Comparison of ENCODE assay signal across 19 cellular contexts in the genomic region with DNA sequence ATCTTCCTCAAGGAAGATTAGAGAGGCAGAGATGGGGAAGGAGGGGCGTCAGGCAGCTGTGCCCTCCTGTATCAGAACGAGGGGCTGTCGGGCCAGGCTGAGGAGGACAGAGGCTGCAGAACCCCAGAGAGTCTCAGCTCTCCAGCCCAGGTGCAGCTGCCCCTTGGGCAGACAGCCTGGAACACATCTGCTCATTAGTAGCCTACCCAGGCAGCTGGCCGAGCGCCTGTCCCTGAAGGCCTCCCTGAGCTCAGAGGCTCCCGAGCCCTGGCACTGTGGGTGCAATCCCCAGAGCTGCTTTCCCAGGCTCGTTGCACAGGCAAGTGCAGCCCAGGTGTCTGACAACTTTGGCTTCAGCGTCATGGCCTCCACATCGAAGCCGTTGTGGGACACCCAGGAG.
"Had no signal": no experiment of that assay in that cellular context is flagged by ENCODE, and none has a peak within 500 bp of the region (broad histone marks: within the 10 kb centered on the region; RNA-seq: fewer than 3 reads in every experiment).

No MANE protein-coding gene starts in this region.

- H3K36me3 Mint-ChIP-seq: type B pancreatic cell had no signal

- H3K27ac Mint-ChIP-seq: activated CD4-positive, alpha-beta memory T cell treated with anti-CD3 and anti-CD28 coated beads, Interleukin-2, amount 10 ng/mL, durations not matched to agents 7 days and 5 days; activated T-cell treated with anti-CD3 and anti-CD28 coated beads, Interleukin-2, amount 50 U/mL, for 72 hours; nephron; progenitor cell of endocrine pancreas; stimulated activated naive CD8-positive, alpha-beta T cell treated with anti-CD3 and anti-CD28 coated beads, Interleukin-15, Interleukin-2, amounts not matched to agents 100 ng/mL and 50 ng/mL, for 24 hours; T-helper 2 cell treated with Interferon-gamma antibody and Interleukin-4, amounts not matched to agents 5 μg/mL and 100 μg/mL, for 36 hours; type B pancreatic cell had no signal

- H3K27ac ChIP-seq: adrenal gland had no signal

- H3K9me3 Mint-ChIP-seq: nephron; stimulated activated naive CD8-positive, alpha-beta T cell treated with anti-CD3 and anti-CD28 coated beads, Interleukin-15, Interleukin-2, amounts not matched to agents 100 ng/mL and 50 ng/mL, for 24 hours; type B pancreatic cell had no signal

- H3K27me3 ChIP-seq: adrenal gland had no signal

- H3K9me3 ChIP-seq: adrenal gland had no signal

- H3K4me3 Mint-ChIP-seq: activated CD4-positive, alpha-beta memory T cell treated with anti-CD3 and anti-CD28 coated beads, Interleukin-2, amount 10 ng/mL, durations not matched to agents 7 days and 5 days; activated T-cell treated with anti-CD3 and anti-CD28 coated beads, Interleukin-2, amount 50 U/mL, for 72 hours; nephron; stimulated activated naive CD8-positive, alpha-beta T cell treated with anti-CD3 and anti-CD28 coated beads, Interleukin-15, Interleukin-2, amounts not matched to agents 100 ng/mL and 50 ng/mL, for 24 hours; T-helper 2 cell treated with Interferon-gamma antibody and Interleukin-4, amounts not matched to agents 5 μg/mL and 100 μg/mL, for 36 hours; type B pancreatic cell had no signal

- ATAC-seq: activated T-cell treated with anti-CD3 and anti-CD28 coated beads, Interleukin-2, amount 50 U/mL, for 72 hours; left colon had no signal

- DNase-seq: activated CD4-positive, alpha-beta memory T cell treated with anti-CD3 and anti-CD28 coated beads, Interleukin-2, amount 10 ng/mL, durations not matched to agents 7 days and 5 days; activated CD4-positive, alpha-beta T cell treated with anti-CD3 and anti-CD28 coated beads for 4 hours; activated effector memory CD4-positive, alpha-beta T cell treated with anti-CD3 and anti-CD28 coated beads, Interleukin-2, amount 50 U/mL, for 16 hours; activated naive CD4-positive, alpha-beta T cell treated with anti-CD3 and anti-CD28 coated beads, Interleukin-2, amount 50 U/mL, for 16 hours; activated T-cell treated with anti-CD3 and anti-CD28 coated beads, Interleukin-2, amount 50 U/mL, for 72 hours; foreskin melanocyte; glutamatergic neuron; hippocampal formation; midbrain; stimulated activated CD4-positive, alpha-beta T cell treated with anti-CD3 and anti-CD28 coated beads, Interleukin-15, amount 100 ng/mL, for 24 hours; stimulated activated CD4-positive, alpha-beta T cell treated with anti-CD3 and anti-CD28 coated beads, Interleukin-2, amount 100 ng/mL, for 48 hours had no signal

- H3K4me3 ChIP-seq: adrenal gland, lung had no signal

- H3K27me3 Mint-ChIP-seq: activated CD4-positive, alpha-beta memory T cell treated with anti-CD3 and anti-CD28 coated beads, Interleukin-2, amount 10 ng/mL, durations not matched to agents 7 days and 5 days; stimulated activated naive CD8-positive, alpha-beta T cell treated with anti-CD3 and anti-CD28 coated beads, Interleukin-15, Interleukin-2, amounts not matched to agents 100 ng/mL and 50 ng/mL, for 24 hours had no signal

- H3K36me3 ChIP-seq: adrenal gland had no signal
